1 cellular context compared by ENCODE assay signal in genomic region chr17:29369831-29370735, GRCh38.
TF ChIP-seq lines count a peak whose summit lies in the region.

No MANE protein-coding gene starts in this region.

TF ChIP-seq in HepG2, 621 proteins besides CTCF, POLR2A, EP300 and RAD21 (continued from another document):
- TF ChIP-seq HOMEZ (CRISPR knock-in tag; IDR thresholded peaks at IDR 0.05; ENCODE audit: low read depth) (0 out of 2 replicates have a peak, but pooled peaks have one; percentile 11), GFI1 (CRISPR knock-in tag; IDR thresholded peaks at IDR 0.05; ENCODE audit: borderline replicate concordance) (0 out of 2 replicates have a peak, but pooled peaks have one; percentile 47)
